26 cellular contexts compared by ENCODE assay signal in the genomic region with DNA sequence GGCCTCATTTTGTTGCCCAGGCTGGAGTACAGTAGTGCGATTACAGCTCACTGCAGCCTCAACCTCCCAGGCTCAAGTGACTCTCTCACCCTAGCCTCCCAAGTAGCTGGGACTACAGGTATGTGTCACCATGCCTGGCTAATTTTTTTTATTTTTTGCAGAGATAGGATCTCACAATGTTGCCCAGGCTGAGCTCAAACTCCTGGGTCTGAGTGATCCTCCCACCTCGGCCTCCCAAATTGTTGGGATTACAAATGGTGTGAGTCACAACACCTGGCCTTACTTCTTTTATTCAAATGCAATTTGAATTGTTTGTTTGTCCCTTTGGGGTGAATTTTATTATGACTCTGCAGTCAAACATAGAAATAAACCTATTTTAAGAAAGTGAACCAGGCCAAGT.
"Had no signal": no experiment of that assay in that cellular context is flagged by ENCODE, and none has a peak within 500 bp of the region (broad histone marks: within the 10 kb centered on the region; RNA-seq: fewer than 3 reads in every experiment).

No MANE protein-coding gene starts in this region.

- H3K9me3 Mint-ChIP-seq: activated CD4-positive, alpha-beta memory T cell treated with anti-CD3 and anti-CD28 coated beads for 36 hours; activated CD4-positive, alpha-beta T cell treated with anti-CD3 and anti-CD28 coated beads, Interleukin-2, amount 10 ng/mL, durations not matched to agents 7 days and 5 days; activated naive CD4-positive, alpha-beta T cell treated with anti-CD3 and anti-CD28 coated beads for 36 hours; activated naive CD4-positive, alpha-beta T cell treated with anti-CD3 and anti-CD28 coated beads, Interleukin-2, amount 50 U/mL, for 72 hours; activated T-cell treated with anti-CD3 and anti-CD28 coated beads, Interleukin-2, amount 50 U/mL, for 4 hours; activated T-helper 1 cell treated with anti-CD3 and anti-CD28 coated beads, Interleukin-12 subunit alpha, Interleukin-12 subunit beta, Interleukin-2, Interleukin-4 antibody, amounts not matched to agents 30 ng/mL and 10 ng/mL and 1 ng/mL, durations not matched to agents 14 hours and 24 hours and 36 hours; central memory CD8-positive, alpha-beta T cell had no signal

- H3K4me1 Mint-ChIP-seq: activated CD4-positive, alpha-beta T cell treated with anti-CD3 and anti-CD28 coated beads, Interleukin-2, amount 10 ng/mL, durations not matched to agents 7 days and 5 days; central memory CD8-positive, alpha-beta T cell had no signal

- H3K27ac ChIP-seq: adrenal gland, WERI-Rb-1 had no signal

- FAIRE-seq: bronchial epithelial cell had no signal

- DNase-seq: activated CD4-positive, alpha-beta memory T cell treated with anti-CD3 and anti-CD28 coated beads for 36 hours; activated CD4-positive, alpha-beta T cell treated with anti-CD3 and anti-CD28 coated beads, Interleukin-2, amount 10 ng/mL, durations not matched to agents 7 days and 5 days; activated CD8-positive, alpha-beta memory T cell treated with anti-CD3 and anti-CD28 coated beads, Interleukin-2, amount 50 U/mL, for 4 hours; activated gamma-delta T cell treated with Interleukin-2 at 50 U/mL for 16 hours; activated naive CD4-positive, alpha-beta T cell treated with anti-CD3 and anti-CD28 coated beads for 36 hours; activated T-cell treated with anti-CD3 and anti-CD28 coated beads for 4 hours; activated T-cell treated with anti-CD3 and anti-CD28 coated beads, Interleukin-2, amount 50 U/mL, for 4 hours; adrenal gland; NCI-H1105; NCI-H1417 treated with DMSO at 0.1 percent for 48 hours; NCI-H187 treated with DMSO at 0.1 percent for 48 hours; NCI-H2081 treated with DMSO at 0.1 percent for 48 hours; NCI-H345; NCI-H524 treated with DMSO at 0.1 percent for 48 hours; RPMI8226; SW 1271; T-helper 1 cell; T-helper 2 cell; T-helper 9 cell; WERI-Rb-1 had no signal

- H3K27me3 Mint-ChIP-seq: activated CD4-positive, alpha-beta memory T cell treated with anti-CD3 and anti-CD28 coated beads for 36 hours; activated CD4-positive, alpha-beta T cell treated with anti-CD3 and anti-CD28 coated beads, Interleukin-2, amount 10 ng/mL, durations not matched to agents 7 days and 5 days; brain; central memory CD8-positive, alpha-beta T cell had no signal

- H3K36me3 Mint-ChIP-seq: activated CD4-positive, alpha-beta memory T cell treated with anti-CD3 and anti-CD28 coated beads for 36 hours; activated naive CD4-positive, alpha-beta T cell treated with anti-CD3 and anti-CD28 coated beads, Interleukin-2, amount 50 U/mL, for 72 hours had no signal

- H3K27ac Mint-ChIP-seq: activated CD4-positive, alpha-beta memory T cell treated with anti-CD3 and anti-CD28 coated beads for 36 hours; activated CD4-positive, alpha-beta T cell treated with anti-CD3 and anti-CD28 coated beads, Interleukin-2, amount 10 ng/mL, durations not matched to agents 7 days and 5 days; activated naive CD4-positive, alpha-beta T cell treated with anti-CD3 and anti-CD28 coated beads for 36 hours; activated naive CD4-positive, alpha-beta T cell treated with anti-CD3 and anti-CD28 coated beads, Interleukin-2, amount 50 U/mL, for 72 hours; activated T-helper 1 cell treated with anti-CD3 and anti-CD28 coated beads, Interleukin-12 subunit alpha, Interleukin-12 subunit beta, Interleukin-2, Interleukin-4 antibody, amounts not matched to agents 30 ng/mL and 10 ng/mL and 1 ng/mL, durations not matched to agents 14 hours and 24 hours and 36 hours had no signal

- H3K4me3 Mint-ChIP-seq: activated CD4-positive, alpha-beta memory T cell treated with anti-CD3 and anti-CD28 coated beads for 36 hours; activated CD4-positive, alpha-beta T cell treated with anti-CD3 and anti-CD28 coated beads, Interleukin-2, amount 10 ng/mL, durations not matched to agents 7 days and 5 days; activated naive CD4-positive, alpha-beta T cell treated with anti-CD3 and anti-CD28 coated beads for 36 hours; activated T-cell treated with anti-CD3 and anti-CD28 coated beads, Interleukin-2, amount 50 U/mL, for 4 hours; activated T-helper 1 cell treated with anti-CD3 and anti-CD28 coated beads, Interleukin-12 subunit alpha, Interleukin-12 subunit beta, Interleukin-2, Interleukin-4 antibody, amounts not matched to agents 30 ng/mL and 10 ng/mL and 1 ng/mL, durations not matched to agents 14 hours and 24 hours and 36 hours; brain; central memory CD8-positive, alpha-beta T cell had no signal

- ATAC-seq: activated naive CD4-positive, alpha-beta T cell treated with anti-CD3 and anti-CD28 coated beads, Interleukin-2, amount 50 U/mL, for 72 hours; activated T-cell treated with anti-CD3 and anti-CD28 coated beads, Interleukin-2, amount 50 U/mL, for 4 hours; Panc1 had no signal
